Comparison of ENCODE assay signal across 6 cellular contexts in the genomic region with DNA sequence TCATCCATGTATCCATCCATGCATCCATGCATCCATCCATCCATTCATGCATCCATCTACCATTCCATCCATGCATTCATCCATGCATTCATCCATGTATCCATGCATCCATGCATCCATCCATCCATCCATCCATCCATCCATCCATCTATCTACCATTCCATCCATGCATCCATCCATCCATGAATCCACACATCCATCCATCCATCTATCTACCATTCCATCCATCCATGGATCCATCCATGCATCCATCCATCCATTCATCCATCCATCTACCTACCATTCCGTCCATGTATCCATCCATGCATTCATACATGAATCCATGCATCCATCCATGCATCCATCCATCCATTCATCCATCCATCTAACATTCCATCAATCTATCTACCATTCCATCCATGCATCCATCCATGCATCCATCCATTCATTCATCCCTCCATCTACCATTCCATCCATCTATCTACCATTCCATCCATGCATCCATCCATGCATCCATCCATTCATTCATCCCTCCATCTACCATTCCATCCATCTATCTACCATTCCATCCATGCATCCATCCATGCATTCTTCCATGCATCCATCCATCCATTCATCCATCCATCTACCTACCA.
A peak's percentile ranks its signal among the peaks of the same experiment; 100 is the strongest.
DNase-seq lines count a peak whose midpoint lies in the region; FAIRE-seq and TF ChIP-seq lines count a peak whose summit lies in the region.
"Not testable (repeated sequence)": the region's sequence is repeated elsewhere in the genome, so short reads cannot be mapped to it uniquely, and the experiment has no call there.

No MANE protein-coding gene starts in this region.

- not testable (repeated sequence) for H3K23ac ChIP-seq in H9 (ENCODE audit: insufficient read length, low read depth, low read length); H1 (ENCODE audit: insufficient read length)
- peak overlapping the region; percentile 17 for H3K23ac ChIP-seq in trophoblast cell (ENCODE audit: low read length)

- TF ChIP-seq EP300 in H1 (IDR thresholded peaks at IDR 0.05; ENCODE audit: borderline replicate concordance in 1 of 2, low read depth in 2 of 2, low read length in 2 of 2); esophagus muscularis mucosa (IDR thresholded peaks at IDR 0.05): not testable (repeated sequence)

- H3K27me3 Mint-ChIP-seq in H9 (ENCODE audit: low read depth), result not testable (repeated sequence)

- CTCF ChIA-PET in HEK293 (lab: Yijun Ruan, JAX); H1 (lab: Charles Lee; ENCODE audit: partially characterized antibody): not testable (repeated sequence)

- DNase-seq in H9; HTR-8/SVneo (ENCODE audit: insufficient read length, low spot score); H1 (ENCODE audit: low read depth in 1 of 2, low spot score in 2 of 2); trophoblast cell: not testable (repeated sequence)
- DNase-seq in esophagus muscularis mucosa (ENCODE audit: extremely low spot score), result peak; percentile 19

- FAIRE-seq in HTR-8/SVneo (lab: Jason Lieb, UNC), result peak; percentile 79
- FAIRE-seq in H1 (lab: Jason Lieb, UNC), result not testable (repeated sequence)

- H3K9me3 ChIP-seq in H9 (ENCODE audit: control insufficient read depth, low read depth, low read length); HEK293 (ENCODE audit: control insufficient read depth, insufficient read depth, low read depth, low read length); H1 (ENCODE audit: insufficient read depth in 2 of 2, low read depth in 1 of 2, low read length in 1 of 2); esophagus muscularis mucosa; trophoblast cell (ENCODE audit: insufficient read depth, low read depth, low read length): not testable (repeated sequence)

- H2AK5ac ChIP-seq in H9 (ENCODE audit: insufficient read length, low read length); trophoblast cell (ENCODE audit: low read length): not testable (repeated sequence)
- H2AK5ac ChIP-seq in H1 (ENCODE audit: low read depth, low read length), result peak overlapping the region; percentile 88

- H3K9me3 Mint-ChIP-seq in H9, result not testable (repeated sequence)

- not testable (repeated sequence) for H3K79me2 ChIP-seq in H9 (ENCODE audit: insufficient read depth, low read length); H1 (ENCODE audit: control insufficient read depth in 1 of 2, insufficient read depth in 2 of 2, low read length in 2 of 2); trophoblast cell (ENCODE audit: control insufficient read depth, insufficient read depth, low read length, poor library complexity)

- not testable (repeated sequence) for H3K36me3 Mint-ChIP-seq in H9 (ENCODE audit: insufficient read depth in 1 of 3, low read depth in 3 of 3)

- not testable (repeated sequence) for H4K5ac ChIP-seq in H9 (ENCODE audit: insufficient read length, low read depth, low read length); H1 (ENCODE audit: insufficient read length, low read depth, low read length)

- H2BK12ac ChIP-seq in H9 (ENCODE audit: insufficient read length, low read depth, low read length); H1 (ENCODE audit: low read depth, low read length); trophoblast cell (ENCODE audit: low read length): not testable (repeated sequence)

- not testable (repeated sequence) for TF ChIP-seq RAD21 in H1 (IDR thresholded peaks at IDR 0.05 in 1 of 2, conservative IDR thresholded peaks at IDR 0.05 in 1 of 2; ENCODE audit: low read depth in 2 of 2, low read length in 2 of 2)

- not testable (repeated sequence) for H3K27ac Mint-ChIP-seq in H9

- not testable (repeated sequence) for H3K27ac ChIP-seq in H9 (ENCODE audit: insufficient read length, low read depth, low read length); HEK293 (ENCODE audit: extremely low read depth, low read depth, low read length); H1 (ENCODE audit: low read depth, low read length); esophagus muscularis mucosa (replicated peaks in 1 of 4); trophoblast cell (ENCODE audit: low read depth, low read length)

- not testable (repeated sequence) for H3K27me3 ChIP-seq in H9 (ENCODE audit: insufficient read depth, low read length); H1 (replicated peaks in 1 of 4; ENCODE audit: control insufficient read depth in 3 of 4, extremely low read depth in 1 of 4, insufficient read depth in 3 of 4, low read length in 3 of 4); trophoblast cell (ENCODE audit: insufficient read depth, low read length)
- H3K27me3 ChIP-seq in esophagus muscularis mucosa, result peaks cover 0 to 28% (median 0%) of the 10 kb centered on the region in 4 donors

- not testable (repeated sequence) for H4K20me1 ChIP-seq in H9 (ENCODE audit: control insufficient read depth, insufficient read depth, insufficient read length); H1 (replicated peaks in 1 of 2; ENCODE audit: control insufficient read depth in 1 of 2, insufficient read depth in 2 of 2, low read length in 2 of 2)

- H3K4me1 ChIP-seq in H9 (ENCODE audit: insufficient read depth, low read length); HEK293 (ENCODE audit: control insufficient read depth, insufficient read depth, low read length); H1 (replicated peaks in 1 of 4; ENCODE audit: control insufficient read depth in 3 of 4, insufficient read depth in 4 of 4, low read length in 3 of 4); esophagus muscularis mucosa; trophoblast cell (ENCODE audit: control insufficient read depth in 1 of 2, insufficient read depth in 2 of 2, low read length in 2 of 2): not testable (repeated sequence)

- TF ChIP-seq POLR2A in H1 (IDR thresholded peaks at IDR 0.05; ENCODE audit: control extremely low read depth in 1 of 2, low read depth in 2 of 2, low read length in 2 of 2); esophagus muscularis mucosa (IDR thresholded peaks at IDR 0.05; ENCODE audit: low read depth): not testable (repeated sequence)

- H3K4ac ChIP-seq in H9 (ENCODE audit: low read depth, low read length); H1 (replicated peaks; ENCODE audit: insufficient read length, low read depth, low read length); trophoblast cell (ENCODE audit: low read depth, low read length): not testable (repeated sequence)

- H3K18ac ChIP-seq in H9 (ENCODE audit: insufficient read length, low read depth, low read length); H1 (ENCODE audit: extremely low read depth, low read length); trophoblast cell (ENCODE audit: low read length): not testable (repeated sequence)

- not testable (repeated sequence) for H3K36me3 ChIP-seq in HEK293 (ENCODE audit: control insufficient read depth in 2 of 2, insufficient read depth in 1 of 2, low read length in 2 of 2); H1 (ENCODE audit: control insufficient read depth in 2 of 4, insufficient read depth in 4 of 4, low read length in 3 of 4); esophagus muscularis mucosa; trophoblast cell (ENCODE audit: control insufficient read depth in 1 of 2, insufficient read depth in 2 of 2, low read length in 2 of 2)

- H3K9ac ChIP-seq in H9 (ENCODE audit: extremely low read depth, insufficient read length, low read length); H1 (replicated peaks in 1 of 4; ENCODE audit: extremely low read depth in 1 of 4, low read depth in 3 of 4, low read length in 3 of 4); trophoblast cell (ENCODE audit: low read length): not testable (repeated sequence)

- not testable (repeated sequence) for H3K4me2 ChIP-seq in H9 (ENCODE audit: insufficient read depth, insufficient read length, low read length); H1 (ENCODE audit: insufficient read depth in 1 of 2, low read depth in 2 of 2, low read length in 2 of 2); trophoblast cell (ENCODE audit: low read length)

- H2BK120ac ChIP-seq in H9 (ENCODE audit: low read depth, low read length, poor library complexity, severe bottlenecking); H1 (replicated peaks; ENCODE audit: low read depth, low read length); trophoblast cell (ENCODE audit: insufficient read depth, low read length, poor library complexity): not testable (repeated sequence)

- not testable (repeated sequence) for H2BK20ac ChIP-seq in H9 (ENCODE audit: low read depth, low read length, poor library complexity, severe bottlenecking); H1 (ENCODE audit: low read length)

- H4K12ac ChIP-seq in trophoblast cell (ENCODE audit: low read depth, low read length), result not testable (repeated sequence)

- peak overlapping the region; percentile 35 for H4K8ac ChIP-seq in H9 (replicated peaks; ENCODE audit: insufficient read length, low read depth, low read length)
- not testable (repeated sequence) for H4K8ac ChIP-seq in H1 (ENCODE audit: extremely low read depth, insufficient read depth, low read length); trophoblast cell (ENCODE audit: low read depth, low read length)

- POLR2A ChIA-PET in HEK293 (lab: Yijun Ruan, JAX); H1 (lab: Charles Lee; ENCODE audit: partially characterized antibody): not testable (repeated sequence)

- H2BK5ac ChIP-seq in H9 (ENCODE audit: insufficient read length, low read length); H1 (ENCODE audit: low read depth, low read length); trophoblast cell (ENCODE audit: low read depth, low read length, poor library complexity): not testable (repeated sequence)

- H3K4me1 Mint-ChIP-seq in H9, result peaks cover 18 to 19% of the 10 kb centered on the region in 2 experiments

- TF ChIP-seq CTCF in H9 (conservative IDR thresholded peaks at IDR 0.05); HEK293 (tag by site-specific recombination; IDR thresholded peaks at IDR 0.05); H1 (IDR thresholded peaks at IDR 0.05; ENCODE audit: control extremely low read depth in 1 of 3, insufficient read depth in 1 of 3, low read depth in 1 of 3, low read length in 3 of 3); esophagus muscularis mucosa (IDR thresholded peaks at IDR 0.05): not testable (repeated sequence)

- WGBS in H9 (ENCODE audit: extremely low coverage, insufficient read length, low lambda C conversion rate), result no CpG with 5 or more reads among the region's 1 CpG
- WGBS in H1 (ENCODE audit: extremely low coverage in 1 of 2, insufficient coverage in 1 of 2, insufficient read length in 1 of 2, insufficient replicate concordance in 2 of 2, low coverage in 1 of 2, low lambda C conversion rate in 2 of 2, missing lambda C conversion rate in 1 of 2), 2 experiments, result 81% methylated on average over 1 of the region's 1 CpG; no CpG with 5 or more reads in 1 of the 2 experiments
- 80% methylated on average over 1 of the region's 1 CpG for WGBS in esophagus muscularis mucosa
- no CpG with 5 or more reads among the region's 1 CpG for WGBS in trophoblast cell (ENCODE audit: extremely low coverage, insufficient coverage, insufficient read length)

- intact Hi-C loops in esophagus muscularis mucosa (cut with DNase I), result not testable (repeated sequence)

- H4K91ac ChIP-seq in H9 (ENCODE audit: insufficient read length, low read depth, low read length); H1 (replicated peaks; ENCODE audit: insufficient read length, low read length); trophoblast cell (ENCODE audit: low read depth, low read length): not testable (repeated sequence)

- H2BK15ac ChIP-seq in H9 (ENCODE audit: low read depth, low read length); H1 (ENCODE audit: low read length): not testable (repeated sequence)

- H3K23me2 ChIP-seq in H9 (ENCODE audit: insufficient read length, low read depth, low read length, poor library complexity, severe bottlenecking), result not testable (repeated sequence)
- peaks cover 13% of the 10 kb centered on the region; the same call in 1 of the 2 replicates for H3K23me2 ChIP-seq in H1 (ENCODE audit: low read depth, low read length)

- not testable (repeated sequence) for H3K79me1 ChIP-seq in H9 (ENCODE audit: insufficient read depth, low read depth, low read length, poor library complexity, severe bottlenecking); H1 (ENCODE audit: low read depth, low read length); trophoblast cell (ENCODE audit: low read length)

- not testable (repeated sequence) for H2AFZ ChIP-seq in H9 (ENCODE audit: low read length); H1 (ENCODE audit: low read length); trophoblast cell (ENCODE audit: insufficient read depth, low read length, poor library complexity)

- H3T11ph ChIP-seq in H9 (ENCODE audit: low read length), result not testable (repeated sequence)

- not testable (repeated sequence) for H3K14ac ChIP-seq in H9 (ENCODE audit: insufficient read depth, low read length); H1 (ENCODE audit: insufficient read length); trophoblast cell (ENCODE audit: low read length)

- not testable (repeated sequence) for H3K4me3 ChIP-seq in HEK293 (ENCODE audit: low read depth, low read length); H1 (ENCODE audit: extremely low read depth in 1 of 4, insufficient read depth in 2 of 4, low read depth in 3 of 4, low read length in 4 of 4); esophagus muscularis mucosa; trophoblast cell (ENCODE audit: low read depth, low read length)

- H3K56ac ChIP-seq in H9 (ENCODE audit: insufficient read length, low read depth, low read length); H1 (replicated peaks; ENCODE audit: insufficient read length, low read depth, low read length): not testable (repeated sequence)

- H3K4me3 Mint-ChIP-seq in H9, result not testable (repeated sequence)
